Comparison of ENCODE assay signal across 13 cellular contexts in the genomic region with DNA sequence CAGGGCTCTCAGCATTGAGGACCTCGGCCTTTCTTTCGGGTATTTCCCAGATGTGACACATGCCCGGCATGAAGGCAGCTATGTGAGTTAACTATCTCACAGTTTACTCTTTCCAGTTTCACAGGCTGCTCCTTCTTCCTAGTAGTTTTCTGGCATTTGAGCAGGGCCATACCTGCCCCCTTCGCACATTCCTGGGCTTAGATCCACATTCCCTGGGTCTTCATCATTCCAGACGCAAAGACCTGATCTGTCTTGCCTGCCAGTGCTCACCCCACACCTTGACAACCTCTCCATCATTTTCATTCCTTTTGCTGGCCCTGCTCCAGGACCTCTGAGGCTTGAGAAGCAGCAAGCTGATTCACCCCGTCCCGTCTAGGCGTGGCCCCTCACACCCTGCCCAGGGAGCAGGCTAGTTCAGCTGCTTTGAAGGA.
DNase-seq lines count a peak whose midpoint lies in the region; ATAC-seq and TF ChIP-seq lines count a peak whose summit lies in the region.
"Had no signal": no experiment of that assay in that cellular context is flagged by ENCODE, and none has a peak within 500 bp of the region (broad histone marks: within the 10 kb centered on the region; RNA-seq: fewer than 3 reads in every experiment).

No MANE protein-coding gene starts in this region.

- CTCF ChIA-PET in mammary epithelial cell (lab: Charles Lee; ENCODE audit: low non-redundant PET): interaction anchor here (0.6 kb wide), 3 partner anchors 247 to 1264 kb away, joined by 3 to 5 read pairs (median 4); no protein-coding TSS in a partner anchor

- in situ Hi-C loops in mammary epithelial cell (cut with MboI; ENCODE audit: low sequenced_read_pairs in 2 of 2): loop anchor here in 1 of 2 donors (10.0 to 25.0 kb wide), 2 partner anchors 124 to 509 kb away; partner anchors contain the start of gene FGFR2

- peak; percentile 32 to 62 for ATAC-seq in lower lobe of right lung
- ATAC-seq in HG03196 (IDR thresholded peaks at IDR 0.05; ENCODE audit: unreplicated experiment): no peak
- ATAC-seq: natural killer cell; stimulated activated effector memory CD8-positive, alpha-beta T cell treated with anti-CD3 and anti-CD28 coated beads, Interleukin-12 subunit alpha, Interleukin-12 subunit beta, amount 100 ng/mL, for 72 hours had no signal

- no peaks in the 10 kb centered on the region for H3K36me3 ChIP-seq in mammary epithelial cell (ENCODE audit: insufficient read depth, low read length)
- no peaks in the 10 kb centered on the region for H3K36me3 ChIP-seq in lower lobe of right lung
- no peaks in the 10 kb centered on the region for H3K36me3 ChIP-seq in smooth muscle cell (ENCODE audit: low read depth)
- H3K36me3 ChIP-seq: BE2C, vagina had no signal

- H2AFZ ChIP-seq in mammary epithelial cell (ENCODE audit: low read depth, low read length): peak overlapping the region; percentile 25
- no peak overlapping the region for H2AFZ ChIP-seq in smooth muscle cell (ENCODE audit: low read depth)

- peak; percentile 3; the same call in 1 of the 2 replicates for TF ChIP-seq RAD21 in Ishikawa (IDR thresholded peaks at IDR 0.05; ENCODE audit: low read depth)

- peak overlapping the region; percentile 95 for H3K27ac ChIP-seq in mammary epithelial cell (ENCODE audit: insufficient read depth, low read depth, low read length)
- H3K27ac ChIP-seq in lower lobe of right lung: peak overlapping the region; percentile 67
- peak overlapping the region; percentile 59 for H3K27ac ChIP-seq in smooth muscle cell (ENCODE audit: low read depth)
- H3K27ac ChIP-seq: vagina had no signal

- peak overlapping the region; percentile 75 for H3K9ac ChIP-seq in mammary epithelial cell (ENCODE audit: insufficient read depth, low read length)
- H3K9ac ChIP-seq in smooth muscle cell (ENCODE audit: low read depth): no peak overlapping the region

- peaks cover 38% of the 10 kb centered on the region for H3K4me1 ChIP-seq in mammary epithelial cell (ENCODE audit: insufficient read depth, low read length)
- peaks cover 44% of the 10 kb centered on the region for H3K4me1 ChIP-seq in lower lobe of right lung
- H3K4me1 ChIP-seq in smooth muscle cell (ENCODE audit: low read depth): peaks cover 9% of the 10 kb centered on the region

- H3K9me3 ChIP-seq in mammary epithelial cell (replicated peaks; ENCODE audit: insufficient read depth, low read length) (no peaks in the 10 kb centered on the region), lower lobe of right lung (no peaks in the 10 kb centered on the region), smooth muscle cell (replicated peaks; ENCODE audit: low read depth) (no peaks in the 10 kb centered on the region)
- H3K9me3 ChIP-seq: BE2C, vagina had no signal

- intact Hi-C loops in mammary epithelial cell (cut with micrococcal nuclease) (loop anchor here (2.0 to 10.0 kb wide), 8 partner anchors 76 to 806 kb away; partner anchors contain the start of gene FGFR2), lower lobe of right lung (cut with DNase I) (no loop called here)

- DNase-seq in mammary epithelial cell (peak; percentile 100), lower lobe of right lung (no peak), smooth muscle cell (lab: John Stamatoyannopoulos, UW; ENCODE audit: unreplicated experiment) (no peak), HuH-7 (ENCODE audit: low spot score) (no peak), SKM-1 treated with dmso at 0.1 percent for 144 hours (lab: John Stamatoyannopoulos, UW; ENCODE audit: unreplicated experiment) (no peak), AG08395 (ENCODE audit: low spot score) (no peak)
- DNase-seq: activated CD4-positive, alpha-beta T cell treated with anti-CD3 and anti-CD28 coated beads, Interleukin-2, amount 50 U/mL, for 48 hours; BE2C; natural killer cell had no signal

- H3K27me3 ChIP-seq in mammary epithelial cell (ENCODE audit: insufficient read depth, low read length): no peaks in the 10 kb centered on the region
- H3K27me3 ChIP-seq in lower lobe of right lung (ENCODE audit: low read depth): no peaks in the 10 kb centered on the region
- no peaks in the 10 kb centered on the region for H3K27me3 ChIP-seq in smooth muscle cell (ENCODE audit: low read depth)
- H3K27me3 ChIP-seq: BE2C, vagina had no signal

- no TSS peak for BruUV-seq in mammary epithelial cell (replicated peaks; lab: Mats Ljungman, UMichigan)

- H3K4me3 ChIP-seq in mammary epithelial cell (replicated peaks in 1 of 3; ENCODE audit: insufficient read depth in 1 of 3, low read depth in 2 of 3, low read length in 3 of 3) (no peak overlapping the region), lower lobe of right lung (no peak overlapping the region), smooth muscle cell (no peak overlapping the region)
- H3K4me3 ChIP-seq: vagina had no signal

- TF ChIP-seq EP300 in Ishikawa (IDR thresholded peaks at IDR 0.05; ENCODE audit: borderline replicate concordance): peak; percentile 82

- H3K79me2 ChIP-seq in mammary epithelial cell (ENCODE audit: insufficient read depth, low read length): no peaks in the 10 kb centered on the region
- no peaks in the 10 kb centered on the region for H3K79me2 ChIP-seq in smooth muscle cell (ENCODE audit: low read depth)

- 1% methylated on average over 8 of the region's 8 CpGs for WGBS in mammary epithelial cell (ENCODE audit: low coverage, missing lambda C conversion rate)
- WGBS in smooth muscle cell (ENCODE audit: low lambda C conversion rate): 53% methylated on average over 8 of the region's 8 CpGs

- H4K20me1 ChIP-seq in mammary epithelial cell (ENCODE audit: insufficient read depth, low read length) (no peaks in the 10 kb centered on the region), smooth muscle cell (ENCODE audit: low read depth) (no peaks in the 10 kb centered on the region)

- H3K4me2 ChIP-seq in mammary epithelial cell (ENCODE audit: insufficient read depth, low read depth, low read length) (peak overlapping the region; percentile 65), smooth muscle cell (peak overlapping the region; percentile 16)

- dilution Hi-C loops in mammary epithelial cell (cut with HindIII; ENCODE audit: low sequenced_read_pairs): no loop called here

- peaks cover 34% of the 10 kb centered on the region for H3F3A ChIP-seq in smooth muscle cell (ENCODE audit: low read depth)

- no peak for TF ChIP-seq CTCF in mammary epithelial cell (conservative IDR thresholded peaks at IDR 0.05 in 1 of 2, IDR thresholded peaks at IDR 0.05 in 1 of 2; ENCODE audit: extremely low read depth in 1 of 2, insufficient read depth in 1 of 2, low read depth in 1 of 2, low read length in 2 of 2)
- TF ChIP-seq CTCF in lower lobe of right lung (IDR thresholded peaks at IDR 0.05): no peak
- TF ChIP-seq CTCF in smooth muscle cell (IDR thresholded peaks at IDR 0.05; ENCODE audit: borderline replicate concordance, insufficient read depth, poor library complexity, severe bottlenecking): no peak

TF ChIP-seq in Ishikawa, 13 proteins besides CTCF, POLR2A, EP300 and RAD21:
- TF ChIP-seq EGR1 (IDR thresholded peaks at IDR 0.05): no peak
- peak; percentile 92 for TF ChIP-seq NFIC (IDR thresholded peaks at IDR 0.05)
- TF ChIP-seq TEAD4 (IDR thresholded peaks at IDR 0.05): peak; percentile 94
- TF ChIP-seq CEBPB (IDR thresholded peaks at IDR 0.05): no peak
- TF ChIP-seq YY1 (IDR thresholded peaks at IDR 0.05; ENCODE audit: low read depth): no peak
- no peak for TF ChIP-seq ZBTB7A (IDR thresholded peaks at IDR 0.05; ENCODE audit: low read depth)
- TF ChIP-seq CREB1 (IDR thresholded peaks at IDR 0.05; ENCODE audit: low read depth): no peak
- TF ChIP-seq TAF1 (IDR thresholded peaks at IDR 0.05; ENCODE audit: low read depth): no peak
- peak; percentile 69 for TF ChIP-seq TCF12 (IDR thresholded peaks at IDR 0.05; ENCODE audit: low read depth)
- no peak for TF ChIP-seq USF1 (IDR thresholded peaks at IDR 0.05)
- peak; percentile 27; the same call in 1 of the 2 replicates for TF ChIP-seq MAX (IDR thresholded peaks at IDR 0.05)
